8 cellular contexts compared by ENCODE assay signal in the genomic region with DNA sequence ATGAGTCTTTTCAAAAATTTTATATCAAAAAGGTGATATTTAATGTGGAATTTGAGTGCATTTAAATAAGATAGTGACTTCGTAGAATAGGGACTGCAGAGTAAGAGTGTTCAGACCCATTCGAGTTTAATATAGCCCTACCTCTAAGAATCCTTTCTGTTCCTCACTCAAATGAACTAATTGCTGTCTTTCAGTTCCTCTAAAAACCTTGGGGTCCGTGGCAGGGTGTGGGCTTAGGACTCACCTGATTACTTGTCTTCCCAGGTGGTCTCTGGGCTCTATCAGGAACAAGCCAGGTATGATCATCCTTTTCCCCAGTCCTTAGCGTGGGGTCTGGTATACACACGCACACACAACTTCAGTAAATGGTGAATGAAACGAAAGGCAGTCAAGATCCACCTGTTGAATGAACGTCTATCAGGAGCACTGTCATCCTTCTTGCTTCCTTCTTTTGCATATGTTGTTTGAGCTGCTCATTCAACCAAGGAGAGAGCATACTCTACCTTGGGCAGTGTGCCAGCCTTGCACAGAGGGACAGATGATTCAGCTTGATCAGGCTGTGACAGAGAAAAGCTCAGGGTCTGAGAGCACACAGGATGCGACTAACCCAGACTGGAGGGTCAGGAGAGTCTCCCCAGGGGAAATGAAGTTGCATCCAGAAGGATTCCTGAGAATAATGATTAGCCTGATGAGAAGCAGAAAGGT. TPM values are rescaled to one million over a fixed set of nuclear protein-coding genes. Genes with fewer than 3 reads are reported as not detected.
A peak's percentile ranks its signal among the peaks of the same experiment; 100 is the strongest.
DNase-seq lines count a peak whose midpoint lies in the region; ATAC-seq and TF ChIP-seq lines count a peak whose summit lies in the region.

No MANE protein-coding gene starts in this region.

- peak; percentile 56 for ATAC-seq in GM18520 (IDR thresholded peaks at IDR 0.05; ENCODE audit: unreplicated experiment)
- peak; percentile 53 for ATAC-seq in HG02973 (IDR thresholded peaks at IDR 0.05; ENCODE audit: unreplicated experiment)

- TF ChIP-seq CTCF in cardiac fibroblast (IDR thresholded peaks at IDR 0.05; ENCODE audit: low read depth, low read length) (no peak), lower leg skin (IDR thresholded peaks at IDR 0.05) (no peak)

- 61 to 68% methylated on average over 8 of the region's 8 CpGs for WGBS in lower leg skin, 2 donors

- DNase-seq in NCI-H2029 (lab: John Stamatoyannopoulos, UW), result peak; percentile 98
- DNase-seq in UCSD-AML1 (lab: John Stamatoyannopoulos, UW; ENCODE audit: unreplicated experiment), result peak; percentile 29
- DNase-seq in cardiac fibroblast (ENCODE audit: low read depth in 2 of 2), result peak; percentile 22 to 64
- peak; percentile 67 to 94 for DNase-seq in lower leg skin (ENCODE audit: low spot score in 2 of 2)
- peak in 2 of 3 experiments; percentile 11 to 29 for DNase-seq in stimulated activated CD4-positive, alpha-beta T cell treated with anti-CD3 and anti-CD28 coated beads, TNF-alpha, amount 100 ng/mL, for 4 hours (ENCODE audit: low read depth in 3 of 3)
- DNase-seq in HuH-7.5 (ENCODE audit: low spot score), result no peak

- TF ChIP-seq POLR2A in lower leg skin (IDR thresholded peaks at IDR 0.05), result no peak

- H3K4me3 ChIP-seq in cardiac fibroblast (replicated peaks in 1 of 2; ENCODE audit: low read depth in 2 of 2, low read length in 2 of 2) (no peak overlapping the region), lower leg skin (ENCODE audit: low read depth, poor library complexity, severe bottlenecking) (no peak overlapping the region)

- intact Hi-C loops in lower leg skin (cut with DNase I; ENCODE audit: low total_unique reads), result no loop called here

RNA-seq across cellular contexts. Expression of gene RNF11, which starts 1.2 kb away (rescaled TPM):
- 10 to 100 TPM; 65.4 to 95.3 (median 81.6) TPM for total RNA-seq in lower leg skin
